In genomic region chr9:34291423-34291822, GRCh38 we compare ENCODE assay signal across 22 cellular contexts.
"Had no signal": no experiment of that assay in that cellular context is flagged by ENCODE, and none has a peak within 500 bp of the region (broad histone marks: within the 10 kb centered on the region; RNA-seq: fewer than 3 reads in every experiment).

No MANE protein-coding gene starts in this region.

- H3K36me3 ChIP-seq: esophagus muscularis mucosa, gastroesophageal sphincter, left ventricle myocardium inferior, lower lobe of right lung had no signal

- H3K27ac Mint-ChIP-seq: immature natural killer cell, mesothelial cell of epicardium, naive B cell had no signal

- ATAC-seq: foreskin keratinocyte, gastroesophageal sphincter, left colon, left lobe of liver, mucosa of descending colon had no signal

- H3K4me3 Mint-ChIP-seq: immature natural killer cell, mesothelial cell of epicardium, naive B cell had no signal

- H3K4me3 ChIP-seq: coronary artery, dorsolateral prefrontal cortex, esophagus muscularis mucosa, gastroesophageal sphincter, hepatocyte, left ventricle myocardium inferior, lower lobe of right lung, mucosa of descending colon had no signal

- H3K9me3 Mint-ChIP-seq: immature natural killer cell, mesothelial cell of epicardium, naive B cell had no signal

- DNase-seq: dermis blood vessel endothelial cell; dorsolateral prefrontal cortex; effector CD4-positive, alpha-beta T cell; effector memory CD4-positive, alpha-beta T cell; foreskin keratinocyte; hypothalamus; immature natural killer cell; islet precursor cell; kidney; kidney glomerular epithelial cell; left colon; left ventricle myocardium inferior; lower lobe of right lung; mesenchymal stem cell; mucosa of descending colon; naive B cell had no signal

- H3K27me3 Mint-ChIP-seq: naive B cell had no signal

- H3K4me1 Mint-ChIP-seq: immature natural killer cell, mesothelial cell of epicardium, naive B cell had no signal

- H3K27me3 ChIP-seq: dorsolateral prefrontal cortex, esophagus muscularis mucosa, foreskin keratinocyte, gastroesophageal sphincter, hepatocyte had no signal

- H3K9me3 ChIP-seq: esophagus muscularis mucosa, gastroesophageal sphincter, left ventricle myocardium inferior, lower lobe of right lung, mucosa of descending colon had no signal

- H3K36me3 Mint-ChIP-seq: mesothelial cell of epicardium, naive B cell had no signal

- H3K4me1 ChIP-seq: esophagus muscularis mucosa, gastroesophageal sphincter, left ventricle myocardium inferior, lower lobe of right lung had no signal

- H3K27ac ChIP-seq: coronary artery, dorsolateral prefrontal cortex, esophagus muscularis mucosa, foreskin keratinocyte, gastroesophageal sphincter, hepatocyte, left ventricle myocardium inferior, lower lobe of right lung had no signal
